8 cellular contexts compared by ENCODE assay signal in genomic region chr5:115296130-115296997, GRCh38. TPM values are rescaled to one million over a fixed set of nuclear protein-coding genes. Genes with fewer than 3 reads are reported as not detected.
A peak's percentile ranks its signal among the peaks of the same experiment; 100 is the strongest.
DNase-seq lines count a peak whose midpoint lies in the region; ATAC-seq lines count a peak whose summit lies in the region.

Gene CCDC112, minus strand, starts transcription at chr5:115296654. Its CDS starts 111 bp downstream, at chr5:115296543.

- peak within 1 kb of the TSS; percentile 76 for H3K4me3 Mint-ChIP-seq in activated CD4-positive, alpha-beta memory T cell treated with anti-CD3 and anti-CD28 coated beads for 36 hours

- peaks cover 8% of the 10 kb centered on the region for H3K27me3 Mint-ChIP-seq in activated CD4-positive, alpha-beta memory T cell treated with anti-CD3 and anti-CD28 coated beads for 36 hours

- H3K27ac Mint-ChIP-seq in activated CD4-positive, alpha-beta memory T cell treated with anti-CD3 and anti-CD28 coated beads for 36 hours, result no peak within 1 kb of the TSS

- peaks cover 5% of the 10 kb centered on the region for H3K36me3 Mint-ChIP-seq in activated CD4-positive, alpha-beta memory T cell treated with anti-CD3 and anti-CD28 coated beads for 36 hours

- DNase-seq in Ammon's horn (ENCODE audit: low spot score), result peak; percentile 88
- peak; percentile 50 for DNase-seq in NCI-H526 treated with DMSO at 0.1 percent for 48 hours (lab: John Stamatoyannopoulos, UW)
- peak; percentile 87 for DNase-seq in activated CD4-positive, alpha-beta memory T cell treated with anti-CD3 and anti-CD28 coated beads for 36 hours
- peak; percentile 46 for DNase-seq in effector CD4-positive, alpha-beta T cell
- DNase-seq in medulla oblongata (ENCODE audit: extremely low spot score), result peak; percentile 62
- peak; percentile 60 for DNase-seq in stimulated activated CD8-positive, alpha-beta memory T cell treated with anti-CD3 and anti-CD28 coated beads, Interleukin-12 subunit alpha, Interleukin-12 subunit beta, amount 100 ng/mL, for 1 hour (ENCODE audit: low read depth)

- peaks cover 13% of the 10 kb centered on the region for H3K9me3 Mint-ChIP-seq in activated CD4-positive, alpha-beta memory T cell treated with anti-CD3 and anti-CD28 coated beads for 36 hours

- ATAC-seq in GM19025 (IDR thresholded peaks at IDR 0.05; ENCODE audit: low read depth, unreplicated experiment) (peak; percentile 83), HG03196 (IDR thresholded peaks at IDR 0.05; ENCODE audit: unreplicated experiment) (peak; percentile 77)

- H3K4me1 Mint-ChIP-seq in activated CD4-positive, alpha-beta memory T cell treated with anti-CD3 and anti-CD28 coated beads for 36 hours (ENCODE audit: low read depth), result peaks cover 7% of the 10 kb centered on the region

- CTCF ChIA-PET in activated CD4-positive, alpha-beta memory T cell treated with anti-CD3 and anti-CD28 coated beads for 36 hours (lab: Charles Lee), result interaction anchor here (0.6 to 2.1 kb wide), 6 partner anchors 13 to 278 kb away, joined by 3 to 10 read pairs (median 4); no protein-coding TSS in a partner anchor

- intact Hi-C loops in activated CD4-positive, alpha-beta memory T cell treated with anti-CD3 and anti-CD28 coated beads for 36 hours (cut with micrococcal nuclease), result loop anchor here (1.0 to 2.0 kb wide), 6 partner anchors 34 to 545 kb away; partner anchors contain the start of genes AP3S1, ATG12, FEM1C and PGGT1B

- POLR2A ChIA-PET in activated CD4-positive, alpha-beta memory T cell treated with anti-CD3 and anti-CD28 coated beads for 36 hours (lab: Charles Lee), result interaction anchor here (0.7 to 2.1 kb wide), 3 partner anchors 35 to 328 kb away, joined by 3 to 8 read pairs (median 6); partner anchors contain the start of gene FEM1C

RNA-seq across cellular contexts. Expression of gene CCDC112, which starts in this region (rescaled TPM):
- total RNA-seq in activated CD4-positive, alpha-beta memory T cell treated with anti-CD3 and anti-CD28 coated beads for 36 hours, result 1 to 10 TPM; 1.7 to 1.8 TPM

Comparison
In these comparisons a context has a peak if more than half of its experiments do, and no peak if none do; other contexts are left out.
1. Peak in every context shown above with its lines: DNase-seq and ATAC-seq.